ENCODE assay signal across 26 cellular contexts in genomic region chr5:76974768-76975167, GRCh38.
"Had no signal": no experiment of that assay in that cellular context is flagged by ENCODE, and none has a peak within 500 bp of the region (broad histone marks: within the 10 kb centered on the region; RNA-seq: fewer than 3 reads in every experiment).

No MANE protein-coding gene starts in this region.

- H3K4me3 ChIP-seq: breast epithelium, heart left ventricle, suprapubic skin, tibial artery had no signal

- H3K9me3 ChIP-seq: breast epithelium, heart left ventricle, suprapubic skin, tibial artery had no signal

- H3K36me3 ChIP-seq: breast epithelium, heart left ventricle, suprapubic skin, tibial artery had no signal

- DNase-seq: activated CD4-positive, alpha-beta T cell treated with anti-CD3 and anti-CD28 coated beads for 36 hours; activated CD4-positive, CD25-positive, alpha-beta regulatory T cell; activated CD8-positive, alpha-beta memory T cell treated with anti-CD3 and anti-CD28 coated beads, Interleukin-2, amount 10 ng/mL, durations not matched to agents 7 days and 5 days; activated CD8-positive, alpha-beta T cell treated with anti-CD3 and anti-CD28 coated beads, Interleukin-2, amount 10 ng/mL, durations not matched to agents 7 days and 5 days; activated naive CD4-positive, alpha-beta T cell; activated T-cell treated with anti-CD3 and anti-CD28 coated beads, Interleukin-2, amount 50 U/mL, for 48 hours; central memory CD4-positive, alpha-beta T cell; endodermal cell; foreskin fibroblast; heart left ventricle; hypothalamus; immature natural killer cell; kidney; left colon; mammary epithelial cell; posterior cingulate gyrus; right cardiac atrium; stimulated activated CD4-positive, alpha-beta T cell treated with anti-CD3 and anti-CD28 coated beads, Interleukin-15, amount 100 ng/mL, for 24 hours; stimulated activated CD4-positive, alpha-beta T cell treated with anti-CD3 and anti-CD28 coated beads, Interleukin-2, amount 100 ng/mL, for 24 hours; stimulated activated naive B cell treated with anti-CD40 and anti-IgM and Interleukin-4, amounts not matched to agents 10 μg/mL and 1 μg/mL and 100 μg/mL, for 72 hours; T1000; tibial artery had no signal

- H3K27me3 ChIP-seq: breast epithelium, heart left ventricle, suprapubic skin, tibial artery had no signal

- H3K4me1 ChIP-seq: breast epithelium, heart left ventricle, suprapubic skin, tibial artery had no signal

- ATAC-seq: activated CD4-positive, alpha-beta T cell treated with anti-CD3 and anti-CD28 coated beads for 36 hours; activated CD8-positive, alpha-beta memory T cell treated with anti-CD3 and anti-CD28 coated beads, Interleukin-2, amount 10 ng/mL, durations not matched to agents 7 days and 5 days; activated CD8-positive, alpha-beta T cell treated with anti-CD3 and anti-CD28 coated beads, Interleukin-2, amount 10 ng/mL, durations not matched to agents 7 days and 5 days; activated naive CD4-positive, alpha-beta T cell treated with anti-CD3 and anti-CD28 coated beads, Interleukin-2, amount 50 U/mL, for 72 hours; esophagus mucosa; heart left ventricle; left colon; right cardiac atrium; stimulated activated naive B cell treated with anti-CD40 and anti-IgM and Interleukin-4, amounts not matched to agents 10 μg/mL and 1 μg/mL and 100 μg/mL, for 72 hours had no signal

- H3K27ac ChIP-seq: breast epithelium, heart left ventricle, suprapubic skin, tibial artery had no signal
